In the genomic region with DNA sequence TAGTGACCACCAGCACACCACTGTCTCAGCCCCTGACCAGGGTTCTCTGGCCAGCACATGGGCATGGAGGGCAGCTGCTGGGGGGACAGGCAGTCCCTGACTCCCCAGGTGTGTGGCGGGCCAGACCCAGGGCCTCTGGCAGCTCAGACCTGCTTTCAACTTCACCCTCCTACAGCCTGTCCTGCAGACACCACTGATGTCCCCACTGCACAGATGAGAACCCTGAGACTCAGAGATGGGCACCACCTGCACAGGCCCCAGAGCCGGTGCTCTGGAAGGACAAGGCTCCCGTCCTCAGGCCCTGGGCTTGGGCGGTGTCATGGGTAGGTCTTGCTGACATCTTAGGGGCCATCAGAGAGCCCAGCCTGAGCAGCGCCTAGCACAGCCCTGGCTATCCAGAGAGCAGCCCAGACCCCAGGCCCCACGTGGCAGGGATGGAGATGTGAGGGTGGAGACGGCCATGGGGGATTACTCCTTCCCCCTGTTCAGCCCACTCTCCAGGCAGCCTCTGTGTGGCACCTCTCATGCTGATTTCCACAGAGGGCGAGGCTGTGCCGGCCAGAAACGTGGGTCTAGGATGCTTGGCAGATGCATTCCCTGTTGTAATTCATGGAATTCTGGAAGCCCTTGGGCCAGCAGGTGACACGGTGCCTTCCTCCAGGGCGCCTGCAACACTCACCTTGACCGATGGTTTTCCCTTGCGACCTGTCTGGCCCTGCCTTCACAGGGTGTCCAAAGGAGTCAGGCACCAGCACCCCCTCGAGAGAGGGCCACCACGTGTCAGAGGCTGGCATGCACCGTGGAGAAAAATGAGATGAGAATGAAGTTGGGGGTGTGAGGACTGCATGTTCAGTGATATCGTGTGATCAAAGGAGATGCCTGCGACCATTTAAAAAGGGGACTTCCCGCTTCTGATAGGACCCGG, we compare ENCODE assay signal across 21 cellular contexts.
"Had no signal": no experiment of that assay in that cellular context is flagged by ENCODE, and none has a peak within 500 bp of the region (broad histone marks: within the 10 kb centered on the region; RNA-seq: fewer than 3 reads in every experiment).

No MANE protein-coding gene starts in this region.

- FAIRE-seq: astrocyte, K562 had no signal

- H3K9me3 ChIP-seq: adrenal gland, body of pancreas, breast epithelium, SJCRH30 had no signal

- DNase-seq: activated gamma-delta T cell, NCI-H1092 treated with DMSO at 0.1 percent for 48 hours, NCI-H146, NCI-H187 treated with DMSO at 0.1 percent for 48 hours, NCI-H2081, NCI-H2171 treated with DMSO at 0.1 percent for 48 hours, NCI-H2227 treated with DMSO at 0.1 percent for 48 hours, NCI-H446, NCI-H526 treated with DMSO at 0.1 percent for 48 hours, WERI-Rb-1 had no signal

- H3K4me1 Mint-ChIP-seq: activated CD4-positive, alpha-beta memory T cell treated with anti-CD3 and anti-CD28 coated beads, Interleukin-2, amount 10 ng/mL, durations not matched to agents 7 days and 5 days; activated naive CD4-positive, alpha-beta T cell treated with anti-CD3 and anti-CD28 coated beads, Interleukin-2, amount 50 U/mL, for 24 hours had no signal

- H3K27ac Mint-ChIP-seq: activated CD4-positive, alpha-beta memory T cell treated with anti-CD3 and anti-CD28 coated beads, Interleukin-2, amount 10 ng/mL, durations not matched to agents 7 days and 5 days; activated naive CD4-positive, alpha-beta T cell treated with anti-CD3 and anti-CD28 coated beads, Interleukin-2, amount 50 U/mL, for 24 hours; activated T-cell treated with anti-CD3 and anti-CD28 coated beads, Interleukin-2, amount 50 U/mL, for 24 hours; activated T-helper 2 cell treated with anti-CD3 and anti-CD28 coated beads, Interferon-gamma antibody, Interleukin-2, Interleukin-4, amounts not matched to agents 10 μg/mL and 5 μg/mL and 100 μg/mL, durations not matched to agents 14 hours and 24 hours and 36 hours had no signal

- H3K4me1 ChIP-seq: adrenal gland, SJCRH30 had no signal

- H3K4me3 ChIP-seq: adrenal gland, body of pancreas, breast epithelium, K562, SJCRH30, SK-N-MC had no signal

- H3K4me3 Mint-ChIP-seq: activated CD4-positive, alpha-beta memory T cell treated with anti-CD3 and anti-CD28 coated beads, Interleukin-2, amount 10 ng/mL, durations not matched to agents 7 days and 5 days; activated naive CD4-positive, alpha-beta T cell treated with anti-CD3 and anti-CD28 coated beads, Interleukin-2, amount 50 U/mL, for 24 hours; activated T-cell treated with anti-CD3 and anti-CD28 coated beads, Interleukin-2, amount 50 U/mL, for 24 hours had no signal

- H3K27me3 ChIP-seq: body of pancreas, breast epithelium, SJCRH30 had no signal

- H3K27ac ChIP-seq: adrenal gland, body of pancreas, breast epithelium, SJCRH30, SK-N-MC, WERI-Rb-1 had no signal

- H3K36me3 ChIP-seq: adrenal gland, breast epithelium, SJCRH30, WERI-Rb-1 had no signal

- H3K36me3 Mint-ChIP-seq: activated naive CD4-positive, alpha-beta T cell treated with anti-CD3 and anti-CD28 coated beads, Interleukin-2, amount 50 U/mL, for 24 hours had no signal

- H3K9me3 Mint-ChIP-seq: activated CD4-positive, alpha-beta memory T cell treated with anti-CD3 and anti-CD28 coated beads, Interleukin-2, amount 10 ng/mL, durations not matched to agents 7 days and 5 days; activated naive CD4-positive, alpha-beta T cell treated with anti-CD3 and anti-CD28 coated beads, Interleukin-2, amount 50 U/mL, for 24 hours; activated T-cell treated with anti-CD3 and anti-CD28 coated beads, Interleukin-2, amount 50 U/mL, for 24 hours; activated T-helper 2 cell treated with anti-CD3 and anti-CD28 coated beads, Interferon-gamma antibody, Interleukin-2, Interleukin-4, amounts not matched to agents 10 μg/mL and 5 μg/mL and 100 μg/mL, durations not matched to agents 14 hours and 24 hours and 36 hours had no signal
